In the genomic region with DNA sequence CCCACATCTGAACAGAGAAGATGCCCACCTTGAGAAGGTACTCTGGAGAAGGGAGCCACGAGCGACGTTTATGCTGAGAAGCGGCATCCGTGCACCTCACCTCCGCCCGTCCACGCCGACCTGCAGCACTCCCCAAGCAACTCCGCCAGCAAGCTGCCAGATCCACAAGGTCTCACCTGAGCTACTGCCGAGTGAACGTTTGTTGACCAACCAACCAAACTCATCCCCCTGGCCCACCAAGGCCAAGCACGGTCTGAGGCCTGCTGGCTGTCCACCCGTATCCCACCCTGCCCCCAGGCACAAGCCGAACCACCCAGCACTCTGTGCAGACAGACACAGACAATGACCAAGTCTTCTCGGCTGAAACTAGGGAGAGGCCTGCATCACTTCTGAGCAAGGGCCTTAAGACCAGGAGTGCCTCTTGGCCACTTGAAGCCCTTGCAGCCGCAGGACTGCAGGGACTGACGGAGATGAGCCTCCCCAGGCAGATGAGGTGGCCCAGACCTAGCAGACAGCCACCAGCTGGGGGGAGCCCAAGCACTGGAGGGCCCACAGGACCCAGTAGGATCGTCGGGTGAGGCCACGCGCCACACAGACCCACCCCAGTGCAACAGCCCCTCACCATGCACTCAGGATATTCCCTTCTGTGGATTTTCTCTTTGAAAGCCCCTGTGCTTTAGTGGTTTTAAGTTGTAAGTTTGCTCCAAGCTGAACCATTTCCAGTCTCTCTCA, we compare ENCODE assay signal across 1 cellular context.
TF ChIP-seq lines count a peak whose summit lies in the region.

No MANE protein-coding gene starts in this region.

TF ChIP-seq in IMR-90, 13 proteins besides CTCF, POLR2A, EP300 and RAD21 (continued from another document):
- TF ChIP-seq FOS (IDR thresholded peaks at IDR 0.05; ENCODE audit: low read depth, low read length) (no peak), CHD1 (IDR thresholded peaks at IDR 0.05; ENCODE audit: low read depth, low read length) (no peak), BHLHE40 (IDR thresholded peaks at IDR 0.05; ENCODE audit: low read depth, low read length) (no peak), SMC3 (IDR thresholded peaks at IDR 0.05; ENCODE audit: low read depth, low read length) (no peak), CEBPB (IDR thresholded peaks at IDR 0.05; ENCODE audit: low read depth, low read length) (no peak), NFE2L2 (IDR thresholded peaks at IDR 0.05; ENCODE audit: low read depth, low read length) (no peak), RCOR1 (IDR thresholded peaks at IDR 0.05; ENCODE audit: insufficient replicate concordance, low read length) (no peak), MXI1 (IDR thresholded peaks at IDR 0.05; ENCODE audit: borderline replicate concordance, low read depth, low read length) (no peak), USF2 (IDR thresholded peaks at IDR 0.05; ENCODE audit: low read depth, low read length) (no peak), RFX5 (IDR thresholded peaks at IDR 0.05; ENCODE audit: low read depth, low read length) (no peak)
